ENCODE assay signal across 13 cellular contexts in the genomic region with DNA sequence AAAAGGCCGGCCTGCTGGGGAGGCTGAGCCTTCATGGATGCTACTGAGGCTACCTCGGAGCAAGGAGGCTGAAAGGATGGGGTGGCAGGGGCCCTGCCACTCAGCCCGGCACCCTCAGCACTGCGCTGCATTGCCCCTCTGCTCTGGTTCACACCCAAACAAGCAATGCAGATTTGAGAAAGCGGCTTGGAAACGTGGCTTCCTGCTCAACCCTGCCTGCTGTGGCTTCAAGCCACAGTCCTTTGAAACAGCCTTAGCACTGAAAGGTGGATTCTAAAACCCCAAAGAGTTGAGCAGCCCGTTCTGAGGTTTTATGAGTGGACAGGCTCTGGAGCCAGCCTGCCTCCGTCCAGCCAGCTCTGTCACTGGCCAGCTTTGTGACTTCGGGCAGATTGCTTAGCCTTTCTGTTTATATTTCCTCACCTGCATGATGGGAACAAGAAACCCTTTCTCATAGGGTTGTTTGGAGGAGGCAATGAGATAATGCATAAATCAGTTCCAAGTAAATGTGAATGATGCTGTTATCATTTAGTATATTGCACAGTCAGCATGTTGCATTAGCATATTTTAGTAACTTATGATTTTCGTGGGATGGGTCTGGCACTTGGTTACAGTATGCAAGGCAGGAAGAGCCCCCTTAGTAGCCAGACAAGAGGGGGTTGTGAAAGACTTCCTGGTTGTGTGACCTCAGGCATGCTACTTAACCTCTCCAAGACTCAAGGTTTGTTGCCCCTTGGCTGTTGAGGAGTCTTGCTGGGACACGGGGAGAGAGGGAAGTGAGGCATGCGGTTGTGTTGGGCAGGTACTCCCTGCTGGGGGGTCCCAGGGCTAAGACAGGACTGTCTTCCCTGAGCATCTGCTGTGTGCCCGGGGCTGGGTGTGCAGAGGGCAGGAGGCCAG. TPM values are rescaled to one million over a fixed set of nuclear protein-coding genes. Genes with fewer than 3 reads are reported as not detected.
DNase-seq lines count a peak whose midpoint lies in the region; ATAC-seq, FAIRE-seq and TF ChIP-seq lines count a peak whose summit lies in the region.
"Had no signal": no experiment of that assay in that cellular context is flagged by ENCODE, and none has a peak within 500 bp of the region (broad histone marks: within the 10 kb centered on the region; RNA-seq: fewer than 3 reads in every experiment).

No MANE protein-coding gene starts in this region.

- no TSS peak for BruUV-seq in HepG2 (replicated peaks; lab: Mats Ljungman, UMichigan)

- H3K4me3 Mint-ChIP-seq in dendritic cell treated with granulocyte-macrophage colony-stimulating factor and Interleukin-4, amounts not matched to agents 40 ng/mL and 50 ng/mL, for 4 days, result no peak overlapping the region
- peak overlapping the region in 7 of 10 donors; percentile 3 to 71 (median 50) for H3K4me3 Mint-ChIP-seq in naive thymus-derived CD8-positive, alpha-beta T cell
- H3K4me3 Mint-ChIP-seq: IgD-negative memory B cell had no signal

- POLR2A ChIA-PET in HepG2 (lab: Yijun Ruan, JAX), result no interaction called here
- POLR2A ChIA-PET in naive thymus-derived CD8-positive, alpha-beta T cell (lab: Charles Lee), result no interaction called here

- no peaks in the 10 kb centered on the region for H4K20me1 ChIP-seq in HepG2 (ENCODE audit: insufficient read depth, low read length)

- no peaks in the 10 kb centered on the region for H3K9me3 ChIP-seq in HepG2 (ENCODE audit: low read length)
- no peaks in the 10 kb centered on the region for H3K9me3 ChIP-seq in right lobe of liver
- H3K9me3 ChIP-seq: lower lobe of right lung had no signal

- H3K27ac ChIP-seq in HepG2 (ENCODE audit: extremely low read length, insufficient read depth, low read length) (no peak overlapping the region), right lobe of liver (no peak overlapping the region)
- H3K27ac ChIP-seq: lower lobe of right lung had no signal

- intact Hi-C loops in HepG2 (cut with micrococcal nuclease; ENCODE audit: unreplicated experiment), result no loop called here
- intact Hi-C loops in right lobe of liver (cut with DNase I), result no loop called here
- intact Hi-C loops in dendritic cell treated with granulocyte-macrophage colony-stimulating factor and Interleukin-4, amounts not matched to agents 40 ng/mL and 50 ng/mL, for 4 days (cut with micrococcal nuclease), result no loop called here

- FAIRE-seq in HepG2 (lab: Jason Lieb, UNC) (no peak), urothelium cell line (lab: Jason Lieb, UNC) (no peak)
- FAIRE-seq: GM19239 had no signal

- TF ChIP-seq EP300 in HepG2 (IDR thresholded peaks at IDR 0.05; ENCODE audit: low read depth in 2 of 2, low read length in 2 of 2), result no peak
- no peak for TF ChIP-seq EP300 in HepG2 (CRISPR knock-in tag; IDR thresholded peaks at IDR 0.05; ENCODE audit: borderline replicate concordance)

- no peaks in the 10 kb centered on the region for H3K9me3 Mint-ChIP-seq in dendritic cell treated with granulocyte-macrophage colony-stimulating factor and Interleukin-4, amounts not matched to agents 40 ng/mL and 50 ng/mL, for 4 days
- H3K9me3 Mint-ChIP-seq in naive thymus-derived CD8-positive, alpha-beta T cell, result no peaks in the 10 kb centered on the region

- TF ChIP-seq CTCF in HepG2 (CRISPR knock-in tag; IDR thresholded peaks at IDR 0.05) (no peak), right lobe of liver (IDR thresholded peaks at IDR 0.05) (no peak)

- H3K4me1 ChIP-seq in HepG2 (ENCODE audit: insufficient read depth, low read length) (peaks cover 6% of the 10 kb centered on the region; the same call in 1 of the 2 replicates), right lobe of liver (no peaks in the 10 kb centered on the region)
- H3K4me1 ChIP-seq: lower lobe of right lung had no signal

- no peak overlapping the region for H3K4me2 ChIP-seq in HepG2 (ENCODE audit: low read depth, low read length)

- in situ Hi-C loops in HepG2 (cut with HindIII; ENCODE audit: extremely low pct_ligation_motif_present, low pct_unique_long_range_greater_than_20kb), result no loop called here

- peak overlapping the region; percentile 11 for H3K27ac Mint-ChIP-seq in dendritic cell treated with granulocyte-macrophage colony-stimulating factor and Interleukin-4, amounts not matched to agents 40 ng/mL and 50 ng/mL, for 4 days
- H3K27ac Mint-ChIP-seq in naive thymus-derived CD8-positive, alpha-beta T cell, result peak overlapping the region in 4 of 10 donors; percentile 31 to 53 (median 44)
- H3K27ac Mint-ChIP-seq: CD4-positive, CD25-positive, alpha-beta regulatory T cell; IgD-negative memory B cell had no signal

- H3K36me3 ChIP-seq in HepG2 (replicated peaks in 1 of 2; ENCODE audit: control insufficient read depth in 1 of 2, insufficient read depth in 2 of 2, low read length in 2 of 2) (no peaks in the 10 kb centered on the region), right lobe of liver (no peaks in the 10 kb centered on the region)

- CTCF ChIA-PET in HepG2 (lab: Yijun Ruan, JAX; ENCODE audit: low intra/inter-chr PET ratio, low total read pairs), result no interaction called here

- no peak for DNase-seq in HepG2 (ENCODE audit: low spot score)
- no peak for DNase-seq in right lobe of liver
- DNase-seq in naive thymus-derived CD8-positive, alpha-beta T cell, result peak in 2 of 10 donors; percentile 32 to 34
- DNase-seq in activated naive CD4-positive, alpha-beta T cell (lab: John Stamatoyannopoulos, UW), result no peak
- DNase-seq in kidney tubule cell (ENCODE audit: low spot score), result no peak
- no peak for DNase-seq in A172 (ENCODE audit: low spot score)
- DNase-seq in urothelium cell line (ENCODE audit: low spot score), result no peak
- DNase-seq: CD4-positive, CD25-positive, alpha-beta regulatory T cell; T-helper 1 cell had no signal

- peaks cover 36% of the 10 kb centered on the region for H3K27me3 Mint-ChIP-seq in dendritic cell treated with granulocyte-macrophage colony-stimulating factor and Interleukin-4, amounts not matched to agents 40 ng/mL and 50 ng/mL, for 4 days
- peaks cover 9 to 32% (median 24%) of the 10 kb centered on the region in 5 donors for H3K27me3 Mint-ChIP-seq in naive thymus-derived CD8-positive, alpha-beta T cell

- no peak overlapping the region for H2AFZ ChIP-seq in HepG2 (ENCODE audit: low read length)

- ATAC-seq in HepG2 (no peak), right lobe of liver (no peak)
- ATAC-seq in naive thymus-derived CD8-positive, alpha-beta T cell, result peak in 1 of 2 donors; percentile 75
- ATAC-seq: lower lobe of right lung had no signal

- H3K4me3 ChIP-seq in HepG2 (replicated peaks in 1 of 3; ENCODE audit: insufficient read depth in 1 of 3, low read depth in 2 of 3, low read length in 3 of 3) (no peak overlapping the region), right lobe of liver (no peak overlapping the region)
- H3K4me3 ChIP-seq: lower lobe of right lung had no signal

- H3K36me3 Mint-ChIP-seq in dendritic cell treated with granulocyte-macrophage colony-stimulating factor and Interleukin-4, amounts not matched to agents 40 ng/mL and 50 ng/mL, for 4 days (ENCODE audit: low read depth), result peaks cover 34% of the 10 kb centered on the region
- no peaks in the 10 kb centered on the region for H3K36me3 Mint-ChIP-seq in naive thymus-derived CD8-positive, alpha-beta T cell
- H3K36me3 Mint-ChIP-seq: CD4-positive, CD25-positive, alpha-beta regulatory T cell; IgD-negative memory B cell had no signal

- no peak for TF ChIP-seq RAD21 in HepG2 (CRISPR knock-in tag; IDR thresholded peaks at IDR 0.05)

- peaks cover 15% of the 10 kb centered on the region for H3K4me1 Mint-ChIP-seq in dendritic cell treated with granulocyte-macrophage colony-stimulating factor and Interleukin-4, amounts not matched to agents 40 ng/mL and 50 ng/mL, for 4 days (ENCODE audit: low read depth)
- H3K4me1 Mint-ChIP-seq in naive thymus-derived CD8-positive, alpha-beta T cell, result peaks cover 10 to 39% (median 21%) of the 10 kb centered on the region in 4 donors

- H3K79me2 ChIP-seq in HepG2 (ENCODE audit: insufficient read depth, low read length), result no peaks in the 10 kb centered on the region

- H3K27me3 ChIP-seq in HepG2 (ENCODE audit: control insufficient read depth in 1 of 2, insufficient read depth in 2 of 2, low read length in 2 of 2) (peaks cover 14 to 85% of the 10 kb centered on the region in 2 experiments), right lobe of liver (no peaks in the 10 kb centered on the region)

- 38% methylated on average over 13 of the region's 13 CpGs for WGBS in HepG2 (ENCODE audit: low lambda C conversion rate)
- WGBS in right lobe of liver (ENCODE audit: insufficient coverage, low coverage, low lambda C conversion rate, missing lambda C conversion rate), result 64% methylated on average over 5 of the region's 13 CpGs

- TF ChIP-seq POLR2A in HepG2 (IDR thresholded peaks at IDR 0.05; ENCODE audit: insufficient read depth in 1 of 2, low read depth in 2 of 2, low read length in 2 of 2) (no peak), right lobe of liver (IDR thresholded peaks at IDR 0.05) (no peak)

- H3K9ac ChIP-seq in HepG2 (ENCODE audit: insufficient read depth, low read depth, low read length), result no peak overlapping the region

RNA-seq across cellular contexts. Expression of gene CRISPLD2, which starts 23.6 kb away (rescaled TPM):
- 0.14 and 0.31 TPM in 2 replicates for total RNA-seq in HepG2 (2016; rRNA removed; fragmentation: Illumina TruSeq; extraction: Trizol)
- total RNA-seq in HepG2 (2016; cell fraction: cytosol; rRNA removed; fragmentation: Illumina TruSeq; extraction: Trizol; ENCODE audit: low read depth), result not detected in 2 replicates
- 0.15 TPM in 2 replicates for total RNA-seq in HepG2 (2016; cell fraction: insoluble cytoplasmic fraction; rRNA removed; fragmentation: Illumina TruSeq; extraction: Trizol)
- total RNA-seq in HepG2 (2016; cell fraction: membrane; rRNA removed; fragmentation: Illumina TruSeq; extraction: Trizol), result not detected in 2 replicates
- not detected in 2 replicates for total RNA-seq in HepG2 (2016; cell fraction: nucleus; rRNA removed; fragmentation: Illumina TruSeq; extraction: Trizol)
- 0.04 and 0.25 TPM in 2 replicates for polyA plus RNA-seq in HepG2 (2011; rRNA removed)
- 0.05 and 0.15 TPM in 2 replicates for polyA plus RNA-seq in HepG2 (2011; cell fraction: cytosol; rRNA removed)
- polyA plus RNA-seq in HepG2 (2011; cell fraction: nucleus; rRNA removed), result 0.08 and 0.17 TPM in 2 replicates
- 0.07 and 0.31 TPM in 2 replicates for polyA plus RNA-seq in HepG2 (2012)
- not detected in 2 replicates for polyA plus RNA-seq in HepG2 (2016; cell fraction: cytosol; fragmentation: Illumina TruSeq; extraction: Trizol; ENCODE audit: low read depth)
- polyA plus RNA-seq in HepG2 (2016; cell fraction: insoluble cytoplasmic fraction; fragmentation: Illumina TruSeq; extraction: Trizol; ENCODE audit: low read depth), result not detected in 2 replicates
- polyA plus RNA-seq in HepG2 (2016; cell fraction: membrane; fragmentation: Illumina TruSeq; extraction: Trizol; ENCODE audit: low read depth), result not detected in 2 replicates
- 0.33 TPM in 1 of 2 replicates, not detected in the other for polyA plus RNA-seq in HepG2 (2016; cell fraction: nucleus; fragmentation: Illumina TruSeq; extraction: Trizol; ENCODE audit: insufficient read depth, low read depth)
- 0.44 and 0.89 TPM in 2 replicates for polyA minus RNA-seq in HepG2 (2011; rRNA and poly(A)+ RNA removed; ENCODE audit: low replicate concordance)
- not detected in 2 replicates for polyA minus RNA-seq in HepG2 (2011; cell fraction: cytosol; rRNA and poly(A)+ RNA removed)
- 0.25 and 0.77 TPM in 2 replicates for polyA minus RNA-seq in HepG2 (2011; cell fraction: nucleus; rRNA and poly(A)+ RNA removed)
- total RNA-seq in right lobe of liver, result 10 to 100 TPM in 3 of 6 experiments, 1 to 10 TPM in 3; 2.9 to 14.8 (median 8.9) TPM
- not detected for total RNA-seq in naive thymus-derived CD8-positive, alpha-beta T cell
- under 1 TPM; 0.05 to 0.24 (median 0.07) TPM for polyA plus RNA-seq in naive thymus-derived CD8-positive, alpha-beta T cell
- 0.95 and 1.1 TPM in 2 replicates for total RNA-seq in A172 (2014; rRNA removed; shearing (Covaris generic))
- polyA plus RNA-seq: IgD-negative memory B cell had no signal
